1 cellular context compared by ENCODE assay signal in genomic region chr15:44728576-44729393, GRCh38.
TF ChIP-seq lines count a peak whose summit lies in the region.

No MANE protein-coding gene starts in this region.

TF ChIP-seq in H1, 55 proteins besides CTCF, POLR2A, EP300 and RAD21:
- no peak for TF ChIP-seq EGR1 (IDR thresholded peaks at IDR 0.05; ENCODE audit: borderline replicate concordance, low read depth, low read length)
- peak; percentile 54 for TF ChIP-seq PHF8 (conservative IDR thresholded peaks at IDR 0.05; ENCODE audit: low read depth, low read length)
- peak; percentile 99 for TF ChIP-seq RFX5 (IDR thresholded peaks at IDR 0.05; ENCODE audit: borderline replicate concordance, low read depth, low read length)
- TF ChIP-seq ASH2L (IDR thresholded peaks at IDR 0.05; ENCODE audit: low read length), result peak; percentile 86
- TF ChIP-seq HDAC2 (IDR thresholded peaks at IDR 0.05; ENCODE audit: borderline replicate concordance in 1 of 2, low read depth in 2 of 2, low read length in 2 of 2), result 0 out of 4 replicates have a peak, but pooled peaks of 1 of the 2 experiments have one; percentile 28
- peak; percentile 59; the same call in 1 of the 2 replicates for TF ChIP-seq TBP (IDR thresholded peaks at IDR 0.05; ENCODE audit: low read depth, low read length)
- peak; percentile 91 for TF ChIP-seq CREB1 (IDR thresholded peaks at IDR 0.05)
- TF ChIP-seq, protein P1, sequence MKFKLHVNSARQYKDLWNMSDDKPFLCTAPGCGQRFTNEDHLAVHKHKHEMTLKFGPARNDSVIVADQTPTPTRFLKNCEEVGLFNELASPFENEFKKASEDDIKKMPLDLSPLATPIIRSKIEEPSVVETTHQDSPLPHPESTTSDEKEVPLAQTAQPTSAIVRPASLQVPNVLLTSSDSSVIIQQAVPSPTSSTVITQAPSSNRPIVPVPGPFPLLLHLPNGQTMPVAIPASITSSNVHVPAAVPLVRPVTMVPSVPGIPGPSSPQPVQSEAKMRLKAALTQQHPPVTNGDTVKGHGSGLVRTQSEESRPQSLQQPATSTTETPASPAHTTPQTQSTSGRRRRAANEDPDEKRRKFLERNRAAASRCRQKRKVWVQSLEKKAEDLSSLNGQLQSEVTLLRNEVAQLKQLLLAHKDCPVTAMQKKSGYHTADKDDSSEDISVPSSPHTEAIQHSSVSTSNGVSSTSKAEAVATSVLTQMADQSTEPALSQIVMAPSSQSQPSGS (IDR thresholded peaks at IDR 0.05; ENCODE audit: low read length), result no peak; the same call in 1 of the 2 replicates
- TF ChIP-seq SP1 (IDR thresholded peaks at IDR 0.05; ENCODE audit: low read depth, low read length), result peak; percentile 50; the same call in 1 of the 2 replicates
- peak; percentile 59; the same call in 1 of the 2 replicates for TF ChIP-seq TAF1 (IDR thresholded peaks at IDR 0.05; ENCODE audit: low read depth, low read length)
- no peak for TF ChIP-seq GABPA (IDR thresholded peaks at IDR 0.05; ENCODE audit: borderline replicate concordance, insufficient read depth, low read length)
- no peak for TF ChIP-seq CHD7 (IDR thresholded peaks at IDR 0.05; ENCODE audit: insufficient replicate concordance, low read length)
- no peak for TF ChIP-seq KDM1A (IDR thresholded peaks at IDR 0.05; ENCODE audit: borderline replicate concordance, low read length)
- no peak for TF ChIP-seq KDM5A (IDR thresholded peaks at IDR 0.05; ENCODE audit: low read length)
- no peak for TF ChIP-seq MAFK (IDR thresholded peaks at IDR 0.05; ENCODE audit: low read depth, low read length)
- no peak for TF ChIP-seq POU5F1 (IDR thresholded peaks at IDR 0.05; ENCODE audit: low read depth, low read length)
- peak; percentile 75 for TF ChIP-seq KDM4A (IDR thresholded peaks at IDR 0.05; ENCODE audit: low read depth, low read length, severe bottlenecking)
- TF ChIP-seq, protein P2, sequence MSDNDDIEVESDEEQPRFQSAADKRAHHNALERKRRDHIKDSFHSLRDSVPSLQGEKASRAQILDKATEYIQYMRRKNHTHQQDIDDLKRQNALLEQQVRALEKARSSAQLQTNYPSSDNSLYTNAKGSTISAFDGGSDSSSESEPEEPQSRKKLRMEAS (IDR thresholded peaks at IDR 0.05), result peak; percentile 21; the same call in 1 of the 2 replicates
- TF ChIP-seq CBX5 (IDR thresholded peaks at IDR 0.05; ENCODE audit: low read depth, low read length), result no peak
- TF ChIP-seq CHD1 (IDR thresholded peaks at IDR 0.05; ENCODE audit: low read depth, low read length), result no peak
- no peak for TF ChIP-seq BACH1 (IDR thresholded peaks at IDR 0.05; ENCODE audit: low read length)
- TF ChIP-seq JUND (IDR thresholded peaks at IDR 0.05; ENCODE audit: low read length), result peak; percentile 64; the same call in 1 of the 2 replicates
- 0 out of 2 replicates have a peak, but pooled peaks have one; percentile 11 for TF ChIP-seq POLR2AphosphoS5 (IDR thresholded peaks at IDR 0.05; ENCODE audit: low read depth, low read length)
- no peak; a peak in 1 of 4 replicates for TF ChIP-seq SIN3A (conservative IDR thresholded peaks at IDR 0.05 in 1 of 2, IDR thresholded peaks at IDR 0.05 in 1 of 2; ENCODE audit: low read depth in 1 of 2, low read length in 2 of 2)
- TF ChIP-seq E2F6 (IDR thresholded peaks at IDR 0.05), result no peak
- TF ChIP-seq SAP30 (IDR thresholded peaks at IDR 0.05; ENCODE audit: insufficient read depth, insufficient replicate concordance, low read length), result no peak
- TF ChIP-seq SRF (IDR thresholded peaks at IDR 0.05; ENCODE audit: low read depth, low read length), result no peak
